Comparison of ENCODE assay signal across 8 cellular contexts in genomic region chr19:12939292-12939606, GRCh38. TPM values are rescaled to one million over a fixed set of nuclear protein-coding genes. Genes with fewer than 3 reads are reported as not detected.
A peak's percentile ranks its signal among the peaks of the same experiment; 100 is the strongest.
DNase-seq lines count a peak whose midpoint lies in the region; ATAC-seq, FAIRE-seq and TF ChIP-seq lines count a peak whose summit lies in the region.

No MANE protein-coding gene starts in this region.

- no peak for ATAC-seq in GM18520 (IDR thresholded peaks at IDR 0.05; ENCODE audit: unreplicated experiment)

- no peak for FAIRE-seq in keratinocyte (lab: Jason Lieb, UNC)

- peak overlapping the region; percentile 81 for H3K4me2 ChIP-seq in keratinocyte (ENCODE audit: control insufficient read depth, extremely low read depth, insufficient read depth, low read depth, low read length)

- H3K36me3 ChIP-seq in BJ (ENCODE audit: control insufficient read depth, insufficient read depth, low read length) (peaks cover 28% of the 10 kb centered on the region), keratinocyte (ENCODE audit: control insufficient read depth in 2 of 2, extremely low read depth in 1 of 2, insufficient read depth in 2 of 2, low read length in 2 of 2) (peaks cover 32 to 38% of the 10 kb centered on the region in 2 experiments)

- POLR2A ChIA-PET in BJ (lab: Charles Lee) = no interaction called here

- CTCF ChIA-PET in BJ (lab: Yijun Ruan, JAX) = interaction anchor here (0.8 kb wide), 1 partner anchor 26 kb away, joined by 5 read pairs; no protein-coding TSS in a partner anchor

- H3K9ac ChIP-seq in keratinocyte (ENCODE audit: control insufficient read depth, extremely low read depth, insufficient read depth, low read length) = peak overlapping the region; percentile 95

- TF ChIP-seq CTCF in BJ (IDR thresholded peaks at IDR 0.05; ENCODE audit: insufficient read depth, low read depth, low read length) (no peak), astrocyte of the cerebellum (IDR thresholded peaks at IDR 0.05; ENCODE audit: low read depth, low read length, missing control alignments) (no peak), keratinocyte (optimal IDR thresholded peaks at IDR 0.05 in 1 of 3, IDR thresholded peaks at IDR 0.05 in 1 of 3, conservative IDR thresholded peaks at IDR 0.05 in 1 of 3; ENCODE audit: extremely low read depth in 1 of 3, insufficient read depth in 2 of 3, low read length in 3 of 3) (no peak)

- H3K79me2 ChIP-seq in keratinocyte (ENCODE audit: control insufficient read depth, insufficient read depth, low read length) = peaks cover 47% of the 10 kb centered on the region

- H3K27ac ChIP-seq in keratinocyte (ENCODE audit: control insufficient read depth, insufficient read depth, low read length) = peak overlapping the region; percentile 81

- DNase-seq in BJ (ENCODE audit: low read depth) (no peak), NAMALWA (ENCODE audit: low spot score) (peak; percentile 60), astrocyte of the cerebellum (ENCODE audit: low read depth) (no peak), keratinocyte (ENCODE audit: low read depth, low spot score) (no peak), AML-193 (lab: John Stamatoyannopoulos, UW) (no peak)
- peak; percentile 45 for DNase-seq in stimulated activated CD4-positive, alpha-beta T cell treated with anti-CD3 and anti-CD28 coated beads, Interleukin-4, amount 100 ng/mL, for 1 hour
- no peak for DNase-seq in NK-92 treated with Interleukin-12 subunit alpha and Interleukin-12 subunit beta, amount 100 ng/mL, for 24 hours (lab: John Stamatoyannopoulos, UW)

- no peak overlapping the region for H2AFZ ChIP-seq in keratinocyte (ENCODE audit: control insufficient read depth, low read length)

- dilution Hi-C loops in keratinocyte (cut with MboI; ENCODE audit: extremely low pct_ligation_motif_present, low sequenced_read_pairs) = no loop called here

- peaks cover 28% of the 10 kb centered on the region for H3K4me1 ChIP-seq in keratinocyte (ENCODE audit: control insufficient read depth, extremely low read depth, insufficient read depth, low read length)

- H4K20me1 ChIP-seq in keratinocyte (ENCODE audit: control insufficient read depth, extremely low read depth, insufficient read depth, low read length) = peaks cover 19% of the 10 kb centered on the region

- peak overlapping the region; percentile 92 for H3K4me3 ChIP-seq in BJ (ENCODE audit: low read depth, low read length)
- H3K4me3 ChIP-seq in astrocyte of the cerebellum (ENCODE audit: low read depth, low read length) = peak overlapping the region; percentile 100
- H3K4me3 ChIP-seq in keratinocyte (ENCODE audit: control insufficient read depth in 2 of 3, extremely low read depth in 1 of 3, insufficient read depth in 2 of 3, low read depth in 1 of 3, low read length in 3 of 3) = peak overlapping the region; percentile 79 to 99 (median 95)

- no peaks in the 10 kb centered on the region for H3K9me3 ChIP-seq in keratinocyte (ENCODE audit: control insufficient read depth, low read depth, low read length)

- peaks cover 2% of the 10 kb centered on the region for H3K9me1 ChIP-seq in keratinocyte (ENCODE audit: control insufficient read depth, extremely low read depth, insufficient read depth, low read length)

- H3K27me3 ChIP-seq in BJ (ENCODE audit: control insufficient read depth, insufficient read depth, low read length) (no peaks in the 10 kb centered on the region), keratinocyte (ENCODE audit: control insufficient read depth, extremely low read depth, insufficient read depth, low read length) (no peaks in the 10 kb centered on the region)

- in situ Hi-C loops in astrocyte of the cerebellum (cut with HindIII; ENCODE audit: low sequenced_read_pairs) = no loop called here

RNA-seq across cellular contexts. Expression of gene CALR, which starts 0.8 kb away (rescaled TPM):
- 1,647 and 1,829 TPM in 2 replicates for polyA plus RNA-seq in BJ (2011; rRNA removed)
- polyA minus RNA-seq in BJ (2011; rRNA and poly(A)+ RNA removed) = 1,087 and 1,794 TPM in 2 replicates
- 785 to 1,497 TPM (median 899 TPM) in 3 replicates for polyA plus RNA-seq in keratinocyte
- polyA plus RNA-seq in keratinocyte (2011; ENCODE audit: low read depth) = 690 TPM
- 541 and 590 TPM in 2 replicates for polyA plus RNA-seq in keratinocyte (2011; cell fraction: cytosol; rRNA removed)
- polyA plus RNA-seq in keratinocyte (2011; cell fraction: nucleus; rRNA removed) = 847 and 916 TPM in 2 replicates
- 591 and 1,352 TPM in 2 replicates for polyA plus RNA-seq in keratinocyte (2012; ENCODE audit: low replicate concordance)
- 878 to 1,487 TPM (median 945 TPM) in 3 replicates for polyA minus RNA-seq in keratinocyte
- polyA minus RNA-seq in keratinocyte (2011; cell fraction: cytosol; rRNA and poly(A)+ RNA removed) = 831 TPM
- polyA minus RNA-seq in keratinocyte (2011; cell fraction: nucleus; rRNA and poly(A)+ RNA removed) = 464 and 627 TPM in 2 replicates

RNA-seq across cellular contexts. Expression of gene FARSA, which starts 5.7 kb away (rescaled TPM):
- polyA plus RNA-seq in BJ (2011; rRNA removed) (15.5 and 33.6 TPM in 2 replicates), keratinocyte (29.9 to 68.7 TPM (median 30.9 TPM) in 3 replicates)
- polyA minus RNA-seq in BJ (2011; rRNA and poly(A)+ RNA removed) = 28.6 and 29.3 TPM in 2 replicates
- polyA plus RNA-seq in keratinocyte (2011; ENCODE audit: low read depth) = 22.0 TPM
- 24.6 and 39.9 TPM in 2 replicates for polyA plus RNA-seq in keratinocyte (2011; cell fraction: cytosol; rRNA removed)
- polyA plus RNA-seq in keratinocyte (2011; cell fraction: nucleus; rRNA removed) = 64.7 and 72.5 TPM in 2 replicates
- polyA plus RNA-seq in keratinocyte (2012; ENCODE audit: low replicate concordance) = 49.0 and 90.2 TPM in 2 replicates
- 25.3 to 136 TPM (median 29.6 TPM) in 3 replicates for polyA minus RNA-seq in keratinocyte
- 30.7 TPM for polyA minus RNA-seq in keratinocyte (2011; cell fraction: cytosol; rRNA and poly(A)+ RNA removed)
- polyA minus RNA-seq in keratinocyte (2011; cell fraction: nucleus; rRNA and poly(A)+ RNA removed) = 16.6 and 19.2 TPM in 2 replicates

RNA-seq across cellular contexts. Expression of gene RAD23A, which starts 6.4 kb away (rescaled TPM):
- polyA plus RNA-seq in BJ (2011; rRNA removed) = 49.2 and 75.1 TPM in 2 replicates
- polyA minus RNA-seq in BJ (2011; rRNA and poly(A)+ RNA removed) = 55.8 and 63.1 TPM in 2 replicates
- polyA plus RNA-seq in keratinocyte = 20.3 to 63.3 TPM (median 23.7 TPM) in 3 replicates
- polyA plus RNA-seq in keratinocyte (2011; ENCODE audit: low read depth) = 51.3 TPM
- 31.9 and 74.2 TPM in 2 replicates for polyA plus RNA-seq in keratinocyte (2011; cell fraction: cytosol; rRNA removed)
- 31.8 and 38.2 TPM in 2 replicates for polyA plus RNA-seq in keratinocyte (2011; cell fraction: nucleus; rRNA removed)
- 106 and 107 TPM in 2 replicates for polyA plus RNA-seq in keratinocyte (2012; ENCODE audit: low replicate concordance)
- 24.7 to 169 TPM (median 25.4 TPM) in 3 replicates for polyA minus RNA-seq in keratinocyte
- polyA minus RNA-seq in keratinocyte (2011; cell fraction: cytosol; rRNA and poly(A)+ RNA removed) = 84.4 TPM
- polyA minus RNA-seq in keratinocyte (2011; cell fraction: nucleus; rRNA and poly(A)+ RNA removed) = 13.9 and 16.0 TPM in 2 replicates

RNA-seq across cellular contexts. Expression of gene GADD45GIP1, which starts 17.8 kb away (rescaled TPM):
- polyA plus RNA-seq in BJ (2011; rRNA removed) (45.0 and 45.5 TPM in 2 replicates), keratinocyte (27.8 to 38.4 TPM (median 35.5 TPM) in 3 replicates)
- 4.6 and 6.2 TPM in 2 replicates for polyA minus RNA-seq in BJ (2011; rRNA and poly(A)+ RNA removed)
- polyA plus RNA-seq in keratinocyte (2011; ENCODE audit: low read depth) = 22.7 TPM
- 10.8 and 29.0 TPM in 2 replicates for polyA plus RNA-seq in keratinocyte (2011; cell fraction: cytosol; rRNA removed)
- 9.8 and 10.6 TPM in 2 replicates for polyA plus RNA-seq in keratinocyte (2011; cell fraction: nucleus; rRNA removed)
- polyA plus RNA-seq in keratinocyte (2012; ENCODE audit: low replicate concordance) = 18.1 and 56.9 TPM in 2 replicates
- polyA minus RNA-seq in keratinocyte = 4.4 to 9.0 TPM (median 4.6 TPM) in 3 replicates
- 43.2 TPM for polyA minus RNA-seq in keratinocyte (2011; cell fraction: cytosol; rRNA and poly(A)+ RNA removed)
- 2.9 and 3.7 TPM in 2 replicates for polyA minus RNA-seq in keratinocyte (2011; cell fraction: nucleus; rRNA and poly(A)+ RNA removed)

RNA-seq across cellular contexts. Expression of gene SYCE2, which starts 20.2 kb away (rescaled TPM):
- 0.29 and 0.43 TPM in 2 replicates for polyA plus RNA-seq in BJ (2011; rRNA removed)
- 0.24 TPM in 1 of 2 replicates, not detected in the other for polyA minus RNA-seq in BJ (2011; rRNA and poly(A)+ RNA removed)
- polyA plus RNA-seq in keratinocyte = 0.07 to 0.10 TPM in 2 of 3 replicates, not detected in the other
- polyA plus RNA-seq in keratinocyte (2011; ENCODE audit: low read depth) = 0.92 TPM
- 0.08 TPM in 1 of 2 replicates, not detected in the other for polyA plus RNA-seq in keratinocyte (2011; cell fraction: cytosol; rRNA removed)
- polyA plus RNA-seq in keratinocyte (2011; cell fraction: nucleus; rRNA removed) = 0.15 and 0.19 TPM in 2 replicates
- polyA plus RNA-seq in keratinocyte (2012; ENCODE audit: low replicate concordance) = 0.11 and 1.2 TPM in 2 replicates
- polyA minus RNA-seq in keratinocyte = not detected in 3 replicates
- not detected for polyA minus RNA-seq in keratinocyte (2011; cell fraction: cytosol; rRNA and poly(A)+ RNA removed)
- polyA minus RNA-seq in keratinocyte (2011; cell fraction: nucleus; rRNA and poly(A)+ RNA removed) = not detected in 2 replicates

Comparison
In these comparisons a context has a peak if more than half of its experiments do, and no peak if none do; other contexts are left out.
1. DNase-seq: peak in NAMALWA (single experiment) and stimulated activated CD4-positive, alpha-beta T cell treated with anti-CD3 and anti-CD28 coated beads, Interleukin-4, amount 100 ng/mL, for 1 hour (single experiment); none in BJ (single experiment), astrocyte of the cerebellum (single experiment), keratinocyte (single experiment), NK-92 treated with Interleukin-12 subunit alpha and Interleukin-12 subunit beta, amount 100 ng/mL, for 24 hours (single experiment) and AML-193 (0 of 2).
2. Peak in every context shown above with its lines, with median percentiles within 50 percentile points of each other: H3K4me3 ChIP-seq.